In the genomic region with DNA sequence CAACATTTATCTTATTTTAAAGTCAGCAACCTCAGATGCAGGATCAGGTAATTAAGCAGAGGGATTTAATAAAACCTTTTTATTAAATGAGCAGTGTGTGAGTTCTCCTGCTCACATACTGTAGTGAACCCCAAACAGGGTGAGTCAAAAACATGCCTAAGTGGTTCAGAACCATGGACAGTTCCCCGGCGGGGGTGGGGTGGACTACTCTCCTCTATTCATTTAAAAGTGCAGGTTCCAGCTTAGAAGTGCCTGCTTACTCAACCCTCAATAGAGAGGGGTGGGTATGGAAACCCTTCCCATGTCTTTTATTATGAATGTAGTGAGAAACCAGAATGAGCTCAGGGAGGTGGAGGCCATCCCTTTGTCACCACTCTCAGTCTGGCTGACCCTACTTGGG, we compare ENCODE assay signal across 11 cellular contexts.
DNase-seq lines count a peak whose midpoint lies in the region; ATAC-seq, FAIRE-seq and TF ChIP-seq lines count a peak whose summit lies in the region.
"Had no signal": no experiment of that assay in that cellular context is flagged by ENCODE, and none has a peak within 500 bp of the region (broad histone marks: within the 10 kb centered on the region; RNA-seq: fewer than 3 reads in every experiment).

No MANE protein-coding gene starts in this region.

- no peak overlapping the region for H3K4me3 Mint-ChIP-seq in WTC11
- H3K4me3 Mint-ChIP-seq: CD4-positive, alpha-beta memory T cell had no signal

- FAIRE-seq in frontal cortex (lab: Jason Lieb, UNC), result no peak

- no peak overlapping the region for H2AFZ ChIP-seq in hepatocyte

- peaks cover 13% of the 10 kb centered on the region for H3K4me1 Mint-ChIP-seq in WTC11

- CTCF ChIA-PET in WTC11 (lab: Charles Lee), result no interaction called here

- H3K9me3 Mint-ChIP-seq in WTC11, result no peaks in the 10 kb centered on the region

- TF ChIP-seq CTCF in WTC11 (IDR thresholded peaks at IDR 0.05) (no peak), hepatocyte (IDR thresholded peaks at IDR 0.05; ENCODE audit: poor library complexity) (no peak)

- no peak overlapping the region for H3K27ac ChIP-seq in hepatocyte
- H3K27ac ChIP-seq: VCaP had no signal

- H3K4me2 ChIP-seq in hepatocyte, result no peak overlapping the region
- H3K4me2 ChIP-seq: smooth muscle cell had no signal

- H3K36me3 ChIP-seq in hepatocyte (replicated peaks; ENCODE audit: insufficient read depth, low read depth), result no peaks in the 10 kb centered on the region

- no peaks in the 10 kb centered on the region for H3K9me2 ChIP-seq in hepatocyte (replicated peaks; ENCODE audit: insufficient read depth)

- H3K79me2 ChIP-seq in hepatocyte, result no peaks in the 10 kb centered on the region

- POLR2A ChIA-PET in WTC11 (lab: Charles Lee), result no interaction called here

- H4K20me1 ChIP-seq in hepatocyte (ENCODE audit: insufficient read depth, poor library complexity, severe bottlenecking), result no peaks in the 10 kb centered on the region

- DNase-seq in A172 (ENCODE audit: low spot score), result peak; percentile 63
- peak; percentile 74 for DNase-seq in WTC11 (ENCODE audit: low spot score)
- peak; percentile 33 for DNase-seq in hepatocyte (ENCODE audit: low spot score)
- DNase-seq in NCI-H2171 (lab: John Stamatoyannopoulos, UW), result no peak
- no peak for DNase-seq in NCI-H774 (lab: John Stamatoyannopoulos, UW)
- no peak for DNase-seq in frontal cortex (ENCODE audit: low spot score in 2 of 2)

- WGBS in hepatocyte (ENCODE audit: low lambda C conversion rate, missing lambda C conversion rate), result 5% methylated on average over 2 of the region's 2 CpGs

- H3K9me3 ChIP-seq in hepatocyte (ENCODE audit: low read depth), result no peaks in the 10 kb centered on the region

- no peak overlapping the region for H3K4me3 ChIP-seq in hepatocyte
- H3K4me3 ChIP-seq: smooth muscle cell had no signal

- no peaks in the 10 kb centered on the region for H3K4me1 ChIP-seq in hepatocyte (ENCODE audit: insufficient read depth)

- H3K36me3 Mint-ChIP-seq in WTC11, result no peaks in the 10 kb centered on the region
- H3K36me3 Mint-ChIP-seq: CD4-positive, alpha-beta memory T cell had no signal

- ATAC-seq in HG02938 (IDR thresholded peaks at IDR 0.05; ENCODE audit: unreplicated experiment) (peak; percentile 47), WTC11 (peak; percentile 91), HG02981 (IDR thresholded peaks at IDR 0.05; ENCODE audit: unreplicated experiment) (no peak)

- no peak overlapping the region for H3K27ac Mint-ChIP-seq in WTC11
- H3K27ac Mint-ChIP-seq: CD4-positive, alpha-beta memory T cell had no signal

- H3K27me3 ChIP-seq in hepatocyte, result peaks cover 19% of the 10 kb centered on the region

- no peaks in the 10 kb centered on the region for H3K27me3 Mint-ChIP-seq in WTC11 (ENCODE audit: low read depth)

TF ChIP-seq in WTC11, 78 proteins besides CTCF, POLR2A, EP300 and RAD21:
- TF ChIP-seq NR3C1 (CRISPR knock-in tag; conservative IDR thresholded peaks at IDR 0.05; ENCODE audit: low read depth) (no peak), FOXJ3 (CRISPR knock-in tag; IDR thresholded peaks at IDR 0.05; ENCODE audit: borderline replicate concordance) (no peak)
- TF ChIP-seq, protein P1, sequence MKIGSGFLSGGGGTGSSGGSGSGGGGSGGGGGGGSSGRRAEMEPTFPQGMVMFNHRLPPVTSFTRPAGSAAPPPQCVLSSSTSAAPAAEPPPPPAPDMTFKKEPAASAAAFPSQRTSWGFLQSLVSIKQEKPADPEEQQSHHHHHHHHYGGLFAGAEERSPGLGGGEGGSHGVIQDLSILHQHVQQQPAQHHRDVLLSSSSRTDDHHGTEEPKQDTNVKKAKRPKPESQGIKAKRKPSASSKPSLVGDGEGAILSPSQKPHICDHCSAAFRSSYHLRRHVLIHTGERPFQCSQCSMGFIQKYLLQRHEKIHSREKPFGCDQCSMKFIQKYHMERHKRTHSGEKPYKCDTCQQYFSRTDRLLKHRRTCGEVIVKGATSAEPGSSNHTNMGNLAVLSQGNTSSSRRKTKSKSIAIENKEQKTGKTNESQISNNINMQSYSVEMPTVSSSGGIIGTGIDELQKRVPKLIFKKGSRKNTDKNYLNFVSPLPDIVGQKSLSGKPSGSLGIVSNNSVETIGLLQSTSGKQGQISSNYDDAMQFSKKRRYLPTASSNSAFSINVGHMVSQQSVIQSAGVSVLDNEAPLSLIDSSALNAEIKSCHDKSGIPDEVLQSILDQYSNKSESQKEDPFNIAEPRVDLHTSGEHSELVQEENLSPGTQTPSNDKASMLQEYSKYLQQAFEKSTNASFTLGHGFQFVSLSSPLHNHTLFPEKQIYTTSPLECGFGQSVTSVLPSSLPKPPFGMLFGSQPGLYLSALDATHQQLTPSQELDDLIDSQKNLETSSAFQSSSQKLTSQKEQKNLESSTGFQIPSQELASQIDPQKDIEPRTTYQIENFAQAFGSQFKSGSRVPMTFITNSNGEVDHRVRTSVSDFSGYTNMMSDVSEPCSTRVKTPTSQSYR (CRISPR knock-in tag; IDR thresholded peaks at IDR 0.05), result 0 out of 2 replicates have a peak, but pooled peaks have one; percentile 26

Comparison
In these comparisons a context has a peak if more than half of its experiments do, and no peak if none do; other contexts are left out.
1. DNase-seq: peak in A172 (single experiment), WTC11 (single experiment) and hepatocyte (single experiment); none in NCI-H2171 (single experiment), NCI-H774 (single experiment) and frontal cortex (0 of 2).